ENCODE assay signal across 28 cellular contexts in genomic region chrX:22934640-22935039, GRCh38.
"Had no signal": no experiment of that assay in that cellular context is flagged by ENCODE, and none has a peak within 500 bp of the region (broad histone marks: within the 10 kb centered on the region; RNA-seq: fewer than 3 reads in every experiment).

No MANE protein-coding gene starts in this region.

- H3K4me3 Mint-ChIP-seq: dendritic cell treated with granulocyte-macrophage colony-stimulating factor and Interleukin-4, amounts not matched to agents 40 ng/mL and 50 ng/mL, for 4 days; effector memory CD8-positive, alpha-beta T cell; endodermal cell had no signal

- ATAC-seq: effector memory CD8-positive, alpha-beta T cell; esophagus mucosa; foreskin keratinocyte; gastrocnemius medialis; gastroesophageal sphincter; heart left ventricle; heart right ventricle had no signal

- H3K4me3 ChIP-seq: colonic mucosa, coronary artery, dorsolateral prefrontal cortex, esophagus muscularis mucosa, esophagus squamous epithelium, gastrocnemius medialis, gastroesophageal sphincter, heart left ventricle, heart right ventricle had no signal

- H3K27ac ChIP-seq: colonic mucosa, coronary artery, dorsolateral prefrontal cortex, epithelial cell of prostate, esophagus muscularis mucosa, esophagus squamous epithelium, foreskin keratinocyte, gastrocnemius medialis, gastroesophageal sphincter, heart left ventricle, heart right ventricle had no signal

- H3K4me1 Mint-ChIP-seq: endodermal cell had no signal

- H3K9me3 Mint-ChIP-seq: dendritic cell treated with granulocyte-macrophage colony-stimulating factor and Interleukin-4, amounts not matched to agents 40 ng/mL and 50 ng/mL, for 4 days; endodermal cell had no signal

- DNase-seq: colonic mucosa; cortex of kidney; dermis blood vessel endothelial cell; dorsolateral prefrontal cortex; effector CD4-positive, alpha-beta T cell; effector CD8-positive, alpha-beta T cell; effector memory CD4-positive, alpha-beta T cell; effector memory CD8-positive, alpha-beta T cell; endodermal cell; erythroblast; esophagus squamous epithelium; foreskin fibroblast; foreskin keratinocyte; foreskin melanocyte; gastrocnemius medialis; glutamatergic neuron; head of caudate nucleus; heart left ventricle; heart right ventricle had no signal

- H3K36me3 ChIP-seq: colonic mucosa, esophagus muscularis mucosa, esophagus squamous epithelium, gastrocnemius medialis, gastroesophageal sphincter, heart left ventricle, heart right ventricle had no signal

- H3K9me3 ChIP-seq: colonic mucosa, esophagus muscularis mucosa, esophagus squamous epithelium, gastrocnemius medialis, gastroesophageal sphincter, heart left ventricle, heart right ventricle had no signal

- FAIRE-seq: colon, endothelial cell of umbilical vein, frontal cortex had no signal

- H3K4me1 ChIP-seq: colonic mucosa, esophagus muscularis mucosa, esophagus squamous epithelium, foreskin keratinocyte, gastrocnemius medialis, gastroesophageal sphincter, heart left ventricle, heart right ventricle had no signal

- H3K27ac Mint-ChIP-seq: dendritic cell treated with granulocyte-macrophage colony-stimulating factor and Interleukin-4, amounts not matched to agents 40 ng/mL and 50 ng/mL, for 4 days; effector memory CD8-positive, alpha-beta T cell; endodermal cell had no signal

- H3K27me3 Mint-ChIP-seq: dendritic cell treated with granulocyte-macrophage colony-stimulating factor and Interleukin-4, amounts not matched to agents 40 ng/mL and 50 ng/mL, for 4 days; effector memory CD8-positive, alpha-beta T cell had no signal

- H3K27me3 ChIP-seq: colonic mucosa, esophagus muscularis mucosa, esophagus squamous epithelium, foreskin keratinocyte, gastrocnemius medialis, gastroesophageal sphincter had no signal
